24 cellular contexts compared by ENCODE assay signal in genomic region chr16:65409505-65409904, GRCh38.
DNase-seq lines count a peak whose midpoint lies in the region; ATAC-seq and TF ChIP-seq lines count a peak whose summit lies in the region.
"Had no signal": no experiment of that assay in that cellular context is flagged by ENCODE, and none has a peak within 500 bp of the region (broad histone marks: within the 10 kb centered on the region; RNA-seq: fewer than 3 reads in every experiment).

No MANE protein-coding gene starts in this region.

- peak; percentile 41; the same call in 1 of the 3 replicates for ATAC-seq in RWPE2 (ENCODE audit: low read depth)
- ATAC-seq in activated CD8-positive, alpha-beta T cell treated with anti-CD3 and anti-CD28 coated beads, Interleukin-2, amount 10 ng/mL, durations not matched to agents 7 days and 5 days: no peak
- ATAC-seq: left lobe of liver; sciatic nerve; stimulated activated effector memory CD8-positive, alpha-beta T cell treated with anti-CD3 and anti-CD28 coated beads, Interleukin-12 subunit alpha, Interleukin-12 subunit beta, amount 100 ng/mL, for 72 hours; upper lobe of right lung had no signal

- no peak overlapping the region for H3K27ac Mint-ChIP-seq in type B pancreatic cell
- H3K27ac Mint-ChIP-seq in activated CD8-positive, alpha-beta T cell treated with anti-CD3 and anti-CD28 coated beads, Interleukin-2, amount 10 ng/mL, durations not matched to agents 7 days and 5 days: no peak overlapping the region
- H3K27ac Mint-ChIP-seq: activated CD4-positive, alpha-beta T cell treated with anti-CD3 and anti-CD28 coated beads, Interleukin-2, amount 10 ng/mL, durations not matched to agents 24 days and 14 days; activated T-cell treated with anti-CD3 and anti-CD28 coated beads, Interleukin-2, amount 50 U/mL, for 24 hours; CD4-positive, alpha-beta T cell; progenitor cell of endocrine pancreas; stimulated activated effector memory CD8-positive, alpha-beta T cell treated with anti-CD3 and anti-CD28 coated beads, Interleukin-12 subunit alpha, Interleukin-12 subunit beta, amount 100 ng/mL, for 72 hours had no signal

- peak; percentile 18 for DNase-seq in HS-5 (ENCODE audit: low read depth)
- no peak for DNase-seq in RWPE2 (ENCODE audit: low spot score)
- DNase-seq in foreskin fibroblast: peak; percentile 24 to 55
- DNase-seq in type B pancreatic cell (ENCODE audit: extremely low spot score, unreplicated experiment): no peak
- no peak for DNase-seq in germinal center (ENCODE audit: low spot score)
- DNase-seq in activated CD8-positive, alpha-beta T cell treated with anti-CD3 and anti-CD28 coated beads, Interleukin-2, amount 10 ng/mL, durations not matched to agents 7 days and 5 days: no peak
- DNase-seq in SKM-1 (lab: John Stamatoyannopoulos, UW; ENCODE audit: unreplicated experiment): no peak
- DNase-seq: activated CD4-positive, alpha-beta T cell treated with anti-CD3 and anti-CD28 coated beads, Interleukin-2, amount 10 ng/mL, durations not matched to agents 24 days and 14 days; activated gamma-delta T cell; activated T-cell treated with anti-CD3 and anti-CD28 coated beads, Interleukin-2, amount 50 U/mL, for 24 hours; CD4-positive, alpha-beta T cell; H7; NCI-H1105 treated with DMSO at 0.1 percent for 48 hours; NCI-H2029 treated with DMSO at 0.1 percent for 48 hours; NCI-H2227 treated with DMSO at 0.1 percent for 48 hours; NCI-H774; stimulated activated CD4-positive, alpha-beta T cell treated with anti-CD3 and anti-CD28 coated beads, Interleukin-4, amount 100 ng/mL, for 24 hours; substantia nigra; upper lobe of right lung had no signal

- H3K36me3 Mint-ChIP-seq in type B pancreatic cell: no peaks in the 10 kb centered on the region
- no peaks in the 10 kb centered on the region for H3K36me3 Mint-ChIP-seq in activated CD8-positive, alpha-beta T cell treated with anti-CD3 and anti-CD28 coated beads, Interleukin-2, amount 10 ng/mL, durations not matched to agents 7 days and 5 days (ENCODE audit: low read depth)
- H3K36me3 Mint-ChIP-seq: stimulated activated effector memory CD8-positive, alpha-beta T cell treated with anti-CD3 and anti-CD28 coated beads, Interleukin-12 subunit alpha, Interleukin-12 subunit beta, amount 100 ng/mL, for 72 hours had no signal

- no peaks in the 10 kb centered on the region for H3K27me3 ChIP-seq in RWPE2 (ENCODE audit: insufficient read depth, poor library complexity, severe bottlenecking)
- H3K27me3 ChIP-seq: neutrophil, upper lobe of right lung had no signal

- no peaks in the 10 kb centered on the region for H3K9me3 ChIP-seq in RWPE2 (ENCODE audit: severe bottlenecking)
- H3K9me3 ChIP-seq: neutrophil, upper lobe of right lung had no signal

- peaks cover 13% of the 10 kb centered on the region for H3K27me3 Mint-ChIP-seq in type B pancreatic cell
- no peaks in the 10 kb centered on the region for H3K27me3 Mint-ChIP-seq in activated CD8-positive, alpha-beta T cell treated with anti-CD3 and anti-CD28 coated beads, Interleukin-2, amount 10 ng/mL, durations not matched to agents 7 days and 5 days (ENCODE audit: low read depth)
- H3K27me3 Mint-ChIP-seq: activated CD4-positive, alpha-beta T cell treated with anti-CD3 and anti-CD28 coated beads, Interleukin-2, amount 10 ng/mL, durations not matched to agents 24 days and 14 days; activated T-cell treated with anti-CD3 and anti-CD28 coated beads, Interleukin-2, amount 50 U/mL, for 24 hours; CD4-positive, alpha-beta T cell had no signal

- H3K4me3 ChIP-seq in RWPE2 (ENCODE audit: severe bottlenecking) (no peak overlapping the region), foreskin fibroblast (ENCODE audit: low read depth in 1 of 2, low read length in 2 of 2) (no peak overlapping the region)
- H3K4me3 ChIP-seq: upper lobe of right lung had no signal

- peaks cover 25% of the 10 kb centered on the region for H3K4me1 ChIP-seq in RWPE2 (ENCODE audit: insufficient read depth, poor library complexity, severe bottlenecking)
- H3K4me1 ChIP-seq: upper lobe of right lung had no signal

- no peak overlapping the region for H3K4me3 Mint-ChIP-seq in type B pancreatic cell
- no peak overlapping the region for H3K4me3 Mint-ChIP-seq in activated CD8-positive, alpha-beta T cell treated with anti-CD3 and anti-CD28 coated beads, Interleukin-2, amount 10 ng/mL, durations not matched to agents 7 days and 5 days
- H3K4me3 Mint-ChIP-seq: activated CD4-positive, alpha-beta T cell treated with anti-CD3 and anti-CD28 coated beads, Interleukin-2, amount 10 ng/mL, durations not matched to agents 24 days and 14 days; activated T-cell treated with anti-CD3 and anti-CD28 coated beads, Interleukin-2, amount 50 U/mL, for 24 hours; CD4-positive, alpha-beta T cell; stimulated activated effector memory CD8-positive, alpha-beta T cell treated with anti-CD3 and anti-CD28 coated beads, Interleukin-12 subunit alpha, Interleukin-12 subunit beta, amount 100 ng/mL, for 72 hours had no signal

- TF ChIP-seq CTCF in RWPE2 (IDR thresholded peaks at IDR 0.05; ENCODE audit: poor library complexity, severe bottlenecking) (no peak), foreskin fibroblast (IDR thresholded peaks at IDR 0.05; ENCODE audit: low read depth, low read length) (no peak), type B pancreatic cell (conservative IDR thresholded peaks at IDR 0.05) (no peak)

- no peaks in the 10 kb centered on the region for H3K36me3 ChIP-seq in RWPE2 (ENCODE audit: low read depth)
- H3K36me3 ChIP-seq: neutrophil, upper lobe of right lung had no signal

- H3K4me1 Mint-ChIP-seq in type B pancreatic cell (ENCODE audit: unreplicated experiment): peaks cover 7% of the 10 kb centered on the region
- H3K4me1 Mint-ChIP-seq in activated CD8-positive, alpha-beta T cell treated with anti-CD3 and anti-CD28 coated beads, Interleukin-2, amount 10 ng/mL, durations not matched to agents 7 days and 5 days (ENCODE audit: low read depth): no peaks in the 10 kb centered on the region
- H3K4me1 Mint-ChIP-seq: activated CD4-positive, alpha-beta T cell treated with anti-CD3 and anti-CD28 coated beads, Interleukin-2, amount 10 ng/mL, durations not matched to agents 24 days and 14 days; stimulated activated effector memory CD8-positive, alpha-beta T cell treated with anti-CD3 and anti-CD28 coated beads, Interleukin-12 subunit alpha, Interleukin-12 subunit beta, amount 100 ng/mL, for 72 hours had no signal

- H3K27ac ChIP-seq in RWPE2 (ENCODE audit: poor library complexity, severe bottlenecking): peak overlapping the region; percentile 4
- H3K27ac ChIP-seq: neutrophil, upper lobe of right lung had no signal

- H3K9me3 Mint-ChIP-seq in type B pancreatic cell: peaks cover 4% of the 10 kb centered on the region
- H3K9me3 Mint-ChIP-seq in activated CD8-positive, alpha-beta T cell treated with anti-CD3 and anti-CD28 coated beads, Interleukin-2, amount 10 ng/mL, durations not matched to agents 7 days and 5 days (ENCODE audit: insufficient read depth): peaks cover 6% of the 10 kb centered on the region
- H3K9me3 Mint-ChIP-seq: activated CD4-positive, alpha-beta T cell treated with anti-CD3 and anti-CD28 coated beads, Interleukin-2, amount 10 ng/mL, durations not matched to agents 24 days and 14 days; CD4-positive, alpha-beta T cell had no signal

- CTCF ChIA-PET in activated CD8-positive, alpha-beta T cell treated with anti-CD3 and anti-CD28 coated beads, Interleukin-2, amount 10 ng/mL, durations not matched to agents 7 days and 5 days (lab: Charles Lee): no interaction called here

- POLR2A ChIA-PET in activated CD8-positive, alpha-beta T cell treated with anti-CD3 and anti-CD28 coated beads, Interleukin-2, amount 10 ng/mL, durations not matched to agents 7 days and 5 days (lab: Charles Lee): no interaction called here

Comparison
In these comparisons a context has a peak if more than half of its experiments do, and no peak if none do; other contexts are left out.
1. DNase-seq: peak in HS-5 (single experiment) and foreskin fibroblast (2 of 2); none in RWPE2 (single experiment), type B pancreatic cell (single experiment), germinal center (single experiment), activated CD8-positive, alpha-beta T cell treated with anti-CD3 and anti-CD28 coated beads, Interleukin-2, amount 10 ng/mL, durations not matched to agents 7 days and 5 days (single experiment) and SKM-1 (single experiment).